In the genomic region with DNA sequence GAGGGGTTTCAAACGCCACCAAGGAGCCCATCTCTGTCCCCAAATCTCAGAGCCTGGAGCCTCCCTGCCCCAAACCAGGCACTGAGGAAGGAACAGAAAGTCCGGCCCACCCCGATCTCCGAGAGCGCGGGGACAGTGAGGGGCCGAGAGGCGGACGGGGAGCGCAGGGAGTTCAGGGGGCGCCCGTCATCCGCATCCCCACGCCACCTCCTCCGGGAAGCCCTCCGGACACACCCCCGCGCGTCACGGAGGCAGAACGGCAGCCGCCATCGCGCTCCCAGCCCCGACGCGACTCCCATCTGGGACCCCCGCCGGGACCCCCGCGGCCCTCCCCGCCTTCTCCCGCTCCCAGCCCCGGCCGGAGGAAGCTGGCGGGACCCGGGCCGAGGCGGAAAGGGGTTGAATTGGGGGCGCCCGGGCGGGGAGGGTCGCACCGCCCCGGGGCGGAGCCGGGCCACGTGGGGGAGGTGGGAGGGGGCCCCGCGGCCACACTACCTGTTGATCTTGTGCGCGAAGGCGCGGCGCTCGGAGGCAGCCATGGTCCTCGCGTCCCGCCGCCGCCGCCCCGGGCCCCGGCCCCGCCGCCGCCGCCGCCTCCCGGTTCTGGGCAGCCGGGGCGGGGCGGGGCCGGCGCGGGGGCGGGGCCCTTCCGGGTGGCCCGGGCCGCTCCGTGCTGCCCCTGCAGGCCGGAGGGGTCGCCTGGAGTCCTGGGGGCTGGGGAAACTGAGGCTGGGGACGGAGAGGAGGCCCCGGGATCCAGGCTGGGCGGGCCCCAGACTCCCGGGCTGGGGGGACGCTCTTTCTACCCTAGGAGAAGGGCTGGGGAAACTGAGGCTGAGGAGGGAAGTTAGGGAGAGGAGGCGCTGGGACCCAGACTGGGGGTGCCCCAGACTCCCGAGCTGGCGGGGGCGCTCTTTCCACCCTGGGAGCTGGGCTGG, we compare ENCODE assay signal across 1 cellular context.
TF ChIP-seq lines count a peak whose summit lies in the region.

A gene with protein sequence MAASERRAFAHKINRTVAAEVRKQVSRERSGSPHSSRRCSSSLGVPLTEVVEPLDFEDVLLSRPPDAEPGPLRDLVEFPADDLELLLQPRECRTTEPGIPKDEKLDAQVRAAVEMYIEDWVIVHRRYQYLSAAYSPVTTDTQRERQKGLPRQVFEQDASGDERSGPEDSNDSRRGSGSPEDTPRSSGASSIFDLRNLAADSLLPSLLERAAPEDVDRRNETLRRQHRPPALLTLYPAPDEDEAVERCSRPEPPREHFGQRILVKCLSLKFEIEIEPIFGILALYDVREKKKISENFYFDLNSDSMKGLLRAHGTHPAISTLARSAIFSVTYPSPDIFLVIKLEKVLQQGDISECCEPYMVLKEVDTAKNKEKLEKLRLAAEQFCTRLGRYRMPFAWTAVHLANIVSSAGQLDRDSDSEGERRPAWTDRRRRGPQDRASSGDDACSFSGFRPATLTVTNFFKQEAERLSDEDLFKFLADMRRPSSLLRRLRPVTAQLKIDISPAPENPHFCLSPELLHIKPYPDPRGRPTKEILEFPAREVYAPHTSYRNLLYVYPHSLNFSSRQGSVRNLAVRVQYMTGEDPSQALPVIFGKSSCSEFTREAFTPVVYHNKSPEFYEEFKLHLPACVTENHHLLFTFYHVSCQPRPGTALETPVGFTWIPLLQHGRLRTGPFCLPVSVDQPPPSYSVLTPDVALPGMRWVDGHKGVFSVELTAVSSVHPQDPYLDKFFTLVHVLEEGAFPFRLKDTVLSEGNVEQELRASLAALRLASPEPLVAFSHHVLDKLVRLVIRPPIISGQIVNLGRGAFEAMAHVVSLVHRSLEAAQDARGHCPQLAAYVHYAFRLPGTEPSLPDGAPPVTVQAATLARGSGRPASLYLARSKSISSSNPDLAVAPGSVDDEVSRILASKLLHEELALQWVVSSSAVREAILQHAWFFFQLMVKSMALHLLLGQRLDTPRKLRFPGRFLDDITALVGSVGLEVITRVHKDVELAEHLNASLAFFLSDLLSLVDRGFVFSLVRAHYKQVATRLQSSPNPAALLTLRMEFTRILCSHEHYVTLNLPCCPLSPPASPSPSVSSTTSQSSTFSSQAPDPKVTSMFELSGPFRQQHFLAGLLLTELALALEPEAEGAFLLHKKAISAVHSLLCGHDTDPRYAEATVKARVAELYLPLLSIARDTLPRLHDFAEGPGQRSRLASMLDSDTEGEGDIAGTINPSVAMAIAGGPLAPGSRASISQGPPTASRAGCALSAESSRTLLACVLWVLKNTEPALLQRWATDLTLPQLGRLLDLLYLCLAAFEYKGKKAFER (N-terminal part only) (minus strand): TSS at position 623 of the 938 bp plus-strand sequence. CDS start 84 bp downstream, at position 539.

TF ChIP-seq in GM12878, 131 proteins besides CTCF, POLR2A, EP300 and RAD21 (continued from another document):
- TF ChIP-seq EGR1 (IDR thresholded peaks at IDR 0.05; ENCODE audit: borderline replicate concordance in 1 of 2, low read depth in 2 of 2, low read length in 2 of 2) (peak in 1 of 2 experiments; percentile 43; a peak in 1 of 3 replicates), ZBTB33 (IDR thresholded peaks at IDR 0.05) (no peak), ZNF274 (IDR thresholded peaks at IDR 0.05; ENCODE audit: insufficient read depth, insufficient read length) (no peak), ZNF622 (IDR thresholded peaks at IDR 0.05) (no peak), HDAC2 (IDR thresholded peaks at IDR 0.05) (no peak), CREM (IDR thresholded peaks at IDR 0.05; ENCODE audit: low read depth) (no peak), USF2 (IDR thresholded peaks at IDR 0.05; ENCODE audit: borderline replicate concordance, low read depth, low read length) (peak; percentile 15), POLR2AphosphoS2 (IDR thresholded peaks at IDR 0.05; ENCODE audit: low read depth, low read length) (no peak), DPF2 (IDR thresholded peaks at IDR 0.05) (0 out of 2 replicates have a peak, but pooled peaks have one; percentile 25), ASH2L (IDR thresholded peaks at IDR 0.05; ENCODE audit: borderline replicate concordance, low read depth) (no peak), ZNF217 (IDR thresholded peaks at IDR 0.05) (peak; percentile 71), YBX1 (IDR thresholded peaks at IDR 0.05) (no peak), BRCA1 (IDR thresholded peaks at IDR 0.05; ENCODE audit: low read depth, low read length) (no peak), NR2C1 (IDR thresholded peaks at IDR 0.05) (no peak), CREB1 (IDR thresholded peaks at IDR 0.05; ENCODE audit: low read depth) (no peak), E2F8 (IDR thresholded peaks at IDR 0.05; ENCODE audit: low read depth, partially characterized antibody) (no peak), MTA3 (IDR thresholded peaks at IDR 0.05; ENCODE audit: borderline replicate concordance, low read length) (no peak), HDAC6 (IDR thresholded peaks at IDR 0.05; ENCODE audit: unreplicated experiment) (no peak), E4F1 (IDR thresholded peaks at IDR 0.05; ENCODE audit: borderline replicate concordance, partially characterized antibody) (no peak), MYB (IDR thresholded peaks at IDR 0.05; ENCODE audit: borderline replicate concordance, low read depth, low read length) (no peak), KDM1A (IDR thresholded peaks at IDR 0.05; ENCODE audit: borderline replicate concordance) (no peak), CEBPB (IDR thresholded peaks at IDR 0.05; ENCODE audit: borderline replicate concordance in 1 of 2, low read depth in 2 of 2, low read length in 2 of 2) (no peak), MEF2B (IDR thresholded peaks at IDR 0.05; ENCODE audit: partially characterized antibody, poor library complexity, severe bottlenecking) (peak; percentile 40), YY1 (IDR thresholded peaks at IDR 0.05; ENCODE audit: low read depth, low read length) (peak; percentile 70; the same call in 1 of the 2 replicates), TAF1 (IDR thresholded peaks at IDR 0.05; ENCODE audit: borderline replicate concordance, low read depth, low read length) (no peak), IKZF2 (IDR thresholded peaks at IDR 0.05) (no peak), POLR2AphosphoS5 (IDR thresholded peaks at IDR 0.05; ENCODE audit: low read length) (no peak), SMARCA5 (IDR thresholded peaks at IDR 0.05) (peak; percentile 98), GATAD2B (conservative IDR thresholded peaks at IDR 0.05; ENCODE audit: low read depth) (peak; percentile 50; the same call in 1 of the 2 replicates), SMAD5 (IDR thresholded peaks at IDR 0.05; ENCODE audit: low read depth) (no peak), IKZF1 (conservative IDR thresholded peaks at IDR 0.05) (peak; percentile 35; the same call in 1 of the 2 replicates), MXI1 (IDR thresholded peaks at IDR 0.05; ENCODE audit: low read depth, low read length) (no peak), BCL11A (IDR thresholded peaks at IDR 0.05; ENCODE audit: low read depth, low read length) (no peak), NBN (IDR thresholded peaks at IDR 0.05) (0 out of 2 replicates have a peak, but pooled peaks have one; percentile 17), EED (IDR thresholded peaks at IDR 0.05; ENCODE audit: low read depth) (no peak), LARP7 (IDR thresholded peaks at IDR 0.05) (peak; percentile 58; the same call in 1 of the 2 replicates), POU2F2 (IDR thresholded peaks at IDR 0.05; ENCODE audit: borderline replicate concordance, low read depth, low read length) (no peak), NKRF (conservative IDR thresholded peaks at IDR 0.05) (0 out of 2 replicates have a peak, but pooled peaks have one; percentile 38), RB1 (IDR thresholded peaks at IDR 0.05; ENCODE audit: borderline replicate concordance) (peak; percentile 20; the same call in 1 of the 2 replicates)
- TF ChIP-seq, protein P1, sequence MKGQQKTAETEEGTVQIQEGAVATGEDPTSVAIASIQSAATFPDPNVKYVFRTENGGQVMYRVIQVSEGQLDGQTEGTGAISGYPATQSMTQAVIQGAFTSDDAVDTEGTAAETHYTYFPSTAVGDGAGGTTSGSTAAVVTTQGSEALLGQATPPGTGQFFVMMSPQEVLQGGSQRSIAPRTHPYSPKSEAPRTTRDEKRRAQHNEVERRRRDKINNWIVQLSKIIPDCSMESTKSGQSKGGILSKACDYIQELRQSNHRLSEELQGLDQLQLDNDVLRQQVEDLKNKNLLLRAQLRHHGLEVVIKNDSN (IDR thresholded peaks at IDR 0.05; ENCODE audit: borderline replicate concordance, extremely low read length, insufficient read depth, low read depth, low read length) = peak; percentile 42
